18 cellular contexts compared by ENCODE assay signal in genomic region chr20:36824142-36824940, GRCh38. TPM values are rescaled to one million over a fixed set of nuclear protein-coding genes. Genes with fewer than 3 reads are reported as not detected.
DNase-seq lines count a peak whose midpoint lies in the region; ATAC-seq and TF ChIP-seq lines count a peak whose summit lies in the region.
"Had no signal": no experiment of that assay in that cellular context is flagged by ENCODE, and none has a peak within 500 bp of the region (broad histone marks: within the 10 kb centered on the region; RNA-seq: fewer than 3 reads in every experiment).

No MANE protein-coding gene starts in this region.

- no peak for TF ChIP-seq CTCF in osteoblast (IDR thresholded peaks at IDR 0.05; ENCODE audit: extremely low read depth, low read depth, low read length)

- ATAC-seq in esophagus mucosa (peak; percentile 30), GM18502 (IDR thresholded peaks at IDR 0.05; ENCODE audit: poor library complexity, unreplicated experiment) (no peak)
- ATAC-seq: A549; heart right ventricle; natural killer cell treated with Interleukin-12 subunit alpha and Interleukin-12 subunit beta and Interleukin-15 and Interleukin-18, amount 100 ng/mL, for 72 hours; upper lobe of right lung had no signal

- H3K9me3 ChIP-seq in osteoblast (ENCODE audit: low read depth, low read length): no peaks in the 10 kb centered on the region
- H3K9me3 ChIP-seq: A549, heart right ventricle, Peyer's patch, upper lobe of right lung had no signal

- peaks cover under 1% of the 10 kb centered on the region for H3K4me1 ChIP-seq in osteoblast (ENCODE audit: insufficient read depth, low read length)
- H3K4me1 ChIP-seq: A549 had no signal

- peak overlapping the region; percentile 48 for H3K27ac ChIP-seq in osteoblast (ENCODE audit: low read depth, low read length)
- H3K27ac ChIP-seq: A549, Peyer's patch, upper lobe of right lung had no signal

- in situ Hi-C loops in Caki2 (cut with HindIII; ENCODE audit: low pct_unique_long_range_greater_than_20kb, low sequenced_read_pairs): no loop called here

- H3K36me3 ChIP-seq in osteoblast (ENCODE audit: insufficient read depth, low read length): peaks cover 59% of the 10 kb centered on the region

- no peak overlapping the region for H3K4me3 ChIP-seq in osteoblast (ENCODE audit: insufficient read depth, low read length)
- H3K4me3 ChIP-seq: A549, heart right ventricle, Peyer's patch, upper lobe of right lung had no signal

- no peak overlapping the region for H2AFZ ChIP-seq in osteoblast (ENCODE audit: low read length)

- H4K20me1 ChIP-seq in osteoblast (ENCODE audit: insufficient read depth, low read length): peaks cover 3% of the 10 kb centered on the region

- H3K27me3 ChIP-seq in osteoblast (ENCODE audit: insufficient read depth, low read length): no peaks in the 10 kb centered on the region
- H3K27me3 ChIP-seq: heart right ventricle, Peyer's patch, upper lobe of right lung had no signal

- peak; percentile 64 for DNase-seq in Caki2 (ENCODE audit: low read depth)
- DNase-seq in amniotic epithelial cell (ENCODE audit: low read depth): peak; percentile 72
- DNase-seq in osteoblast (ENCODE audit: insufficient read length, low spot score, missing footprints): peak; percentile 78
- no peak for DNase-seq in T-helper 9 cell
- DNase-seq in NCI-H774 (lab: John Stamatoyannopoulos, UW): no peak
- DNase-seq in NCI-H524 treated with DMSO at 0.1 percent for 48 hours (lab: John Stamatoyannopoulos, UW): no peak
- DNase-seq: activated CD4-positive, alpha-beta T cell treated with anti-CD3 and anti-CD28 coated beads, Interleukin-2, amount 10 ng/mL, durations not matched to agents 7 days and 5 days; activated naive CD4-positive, alpha-beta T cell treated with anti-CD3 and anti-CD28 coated beads for 36 hours; heart right ventricle; immature natural killer cell; NCI-H2171 treated with DMSO at 0.1 percent for 48 hours; NCI-H82; Peyer's patch; upper lobe of right lung had no signal

- H3K79me2 ChIP-seq in osteoblast (ENCODE audit: insufficient read depth, low read length): peaks cover 38% of the 10 kb centered on the region

- no peak overlapping the region for H3K4me2 ChIP-seq in osteoblast (ENCODE audit: insufficient read depth, low read length)
- H3K4me2 ChIP-seq: A549 had no signal

RNA-seq across cellular contexts. Expression of gene DSN1, which starts 50.8 kb away (rescaled TPM):
- total RNA-seq in Caki2 (2014; rRNA removed; shearing (Covaris generic); ENCODE audit: low replicate concordance): 64.7 and 69.7 TPM in 2 replicates
- 8.9 TPM for total RNA-seq in esophagus mucosa
- total RNA-seq in osteoblast: 8.0 and 9.7 TPM in 2 replicates

RNA-seq across cellular contexts. Expression of gene TLDC2, which starts 51.6 kb away (rescaled TPM):
- total RNA-seq in Caki2 (2014; rRNA removed; shearing (Covaris generic); ENCODE audit: low replicate concordance): 13.6 and 23.6 TPM in 2 replicates
- total RNA-seq in esophagus mucosa (0.20 TPM), osteoblast (not detected in 2 replicates)
- total RNA-seq: activated CD4-positive, alpha-beta T cell treated with anti-CD3 and anti-CD28 coated beads, Interleukin-2, amount 10 ng/mL, durations not matched to agents 7 days and 5 days; activated naive CD4-positive, alpha-beta T cell treated with anti-CD3 and anti-CD28 coated beads for 36 hours; heart right ventricle had no signal

Comparison
In these comparisons a context has a peak if more than half of its experiments do, and no peak if none do; other contexts are left out.
1. DNase-seq: peak in Caki2 (single experiment), amniotic epithelial cell (single experiment) and osteoblast (single experiment); none in T-helper 9 cell (single experiment), NCI-H774 (single experiment) and NCI-H524 treated with DMSO at 0.1 percent for 48 hours (single experiment).
2. RNA of gene TLDC2, which starts 51.6 kb away (total RNA-seq): 13.6 to 23.6 TPM in Caki2; 0.20 TPM in esophagus mucosa (single experiment) and not detected in osteoblast; every median in the first group is over 10 times any median in the second.